In the genomic region with DNA sequence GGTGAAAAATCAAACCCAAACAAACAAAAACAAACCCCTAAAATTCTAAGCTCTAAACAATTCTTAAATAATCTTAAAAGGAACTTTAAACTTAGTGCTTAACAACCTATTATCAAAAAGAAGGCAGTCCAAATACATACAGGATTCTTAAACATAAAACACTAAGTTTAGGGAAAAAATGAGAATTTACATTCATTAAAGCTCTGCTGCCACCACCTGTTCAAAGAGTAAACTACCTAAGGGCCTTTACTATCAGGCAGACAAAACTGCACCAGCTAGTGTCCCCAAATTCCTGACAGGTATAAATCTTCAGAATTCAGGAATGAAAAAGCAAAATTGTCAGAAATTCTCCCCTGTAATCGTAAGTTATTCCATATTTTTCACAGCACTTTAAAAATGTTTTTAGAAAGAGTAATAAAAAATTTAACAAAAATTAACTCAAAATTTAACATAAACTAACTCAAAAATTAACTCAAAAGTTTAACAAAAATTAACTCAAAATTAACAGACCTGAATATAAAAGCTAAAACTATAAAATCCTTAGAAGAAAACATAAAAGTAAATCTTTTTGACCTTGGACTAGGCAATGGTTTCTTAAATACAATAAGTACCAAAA, we compare ENCODE assay signal across 8 cellular contexts. TPM values are rescaled to one million over a fixed set of nuclear protein-coding genes. Genes with fewer than 3 reads are reported as not detected.
DNase-seq lines count a peak whose midpoint lies in the region; ATAC-seq, FAIRE-seq and TF ChIP-seq lines count a peak whose summit lies in the region.

No MANE protein-coding gene starts in this region.

- 0% methylated on average over 1 of the region's 1 CpG for WGBS in K562 (ENCODE audit: insufficient coverage, low coverage, missing lambda C conversion rate)

- DNase-seq in NCI-H748 (lab: John Stamatoyannopoulos, UW; ENCODE audit: unreplicated experiment): peak; percentile 34
- DNase-seq in NCI-H748 treated with DMSO at 0.1 percent for 48 hours (lab: John Stamatoyannopoulos, UW): no peak
- DNase-seq in Kasumi-1 (lab: John Stamatoyannopoulos, UW): peak; percentile 83 to 88
- peak; percentile 16 to 28 (median 24) for DNase-seq in K562 (ENCODE audit: extremely low read depth in 1 of 4, low spot score in 3 of 4)
- peak; percentile 39 to 49 for DNase-seq in lung microvascular endothelial cell (ENCODE audit: low read depth in 2 of 2)

- no peak overlapping the region for H2AFZ ChIP-seq in K562 (ENCODE audit: low read depth, low read length)

- no peak overlapping the region for H3K4me3 ChIP-seq in K562

- intact Hi-C loops in K562 (cut with micrococcal nuclease): loop anchor here (1.0 to 10.0 kb wide), 3 partner anchors 93 to 125 kb away; no protein-coding TSS in a partner anchor

- ATAC-seq in K562: peak; percentile 74; the same call in 2 of the 3 replicates
- no peak for ATAC-seq in GM18907 (IDR thresholded peaks at IDR 0.05; ENCODE audit: unreplicated experiment)
- ATAC-seq in GM21367 (IDR thresholded peaks at IDR 0.05; ENCODE audit: unreplicated experiment): no peak
- no peak for ATAC-seq in GM18519 (IDR thresholded peaks at IDR 0.05; ENCODE audit: low FRiP score, unreplicated experiment)

- H3K27ac ChIP-seq in K562 (ENCODE audit: extremely low read depth, low read depth, low read length): no peak overlapping the region

- H3K4me2 ChIP-seq in K562 (ENCODE audit: insufficient read depth, low read length): no peak overlapping the region

- POLR2A ChIA-PET in K562 (lab: Yijun Ruan, JAX): no interaction called here

- H3K9ac ChIP-seq in K562 (ENCODE audit: insufficient read depth in 1 of 2, low read depth in 2 of 2, low read length in 2 of 2): no peak overlapping the region

- H3K36me3 ChIP-seq in K562 (ENCODE audit: control insufficient read depth, insufficient read depth, low read length): peaks cover 34% of the 10 kb centered on the region

- H3K27me3 ChIP-seq in K562 (ENCODE audit: control insufficient read depth in 2 of 2, insufficient read depth in 2 of 2, low read length in 2 of 2): no peaks in the 10 kb centered on the region

- TF ChIP-seq POLR2A in K562 (conservative IDR thresholded peaks at IDR 0.05): no peak

- CTCF ChIA-PET in K562 (lab: Yijun Ruan, JAX; ENCODE audit: low intra/inter-chr PET ratio): interaction anchor here (2.1 to 3.6 kb wide), 2 partner anchors 93 to 103 kb away, joined by 23 to 57 read pairs; no protein-coding TSS in a partner anchor

- no peaks in the 10 kb centered on the region for H3K9me1 ChIP-seq in K562 (ENCODE audit: control insufficient read depth, insufficient read depth, low read length)

- no peak for TF ChIP-seq EP300 in K562 (IDR thresholded peaks at IDR 0.05; ENCODE audit: low read length)

- BruUV-seq in K562 (replicated peaks; lab: Mats Ljungman, UMichigan): no TSS peak

- no peaks in the 10 kb centered on the region for H3K4me1 ChIP-seq in K562 (replicated peaks in 1 of 2; ENCODE audit: control insufficient read depth in 2 of 2, insufficient read depth in 2 of 2, low read length in 2 of 2)

- H4K20me1 ChIP-seq in K562 (replicated peaks; ENCODE audit: control insufficient read depth, insufficient read depth, low read length): peaks cover 6% of the 10 kb centered on the region; the same call in 1 of the 2 replicates

- peak; percentile 64 for FAIRE-seq in K562 (lab: Jason Lieb, UNC)

- H3K9me3 ChIP-seq in K562 (replicated peaks; ENCODE audit: control insufficient read depth, insufficient read depth, low read depth, low read length): no peaks in the 10 kb centered on the region

- in situ Hi-C loops in K562 (cut with MboI): no loop called here

- H3K79me2 ChIP-seq in K562 (ENCODE audit: control insufficient read depth, insufficient read depth, low read length): peaks cover 76% of the 10 kb centered on the region

- TF ChIP-seq RAD21 in K562 (CRISPR knock-in tag; conservative IDR thresholded peaks at IDR 0.05 in 1 of 2, IDR thresholded peaks at IDR 0.05 in 1 of 2): peak; percentile 74 to 80

- TF ChIP-seq CTCF in K562 (IDR thresholded peaks at IDR 0.05 in 2 of 3, conservative IDR thresholded peaks at IDR 0.05 in 1 of 3; ENCODE audit: insufficient read depth in 2 of 3, low read depth in 1 of 3, low read length in 3 of 3): peak; percentile 39 to 69 (median 67); a peak in 4 of 6 replicates

TF ChIP-seq in K562, 482 proteins besides CTCF, POLR2A, EP300 and RAD21:
- TF ChIP-seq SMC3 (conservative IDR thresholded peaks at IDR 0.05; ENCODE audit: insufficient read depth, low read depth, low read length) (0 out of 2 replicates have a peak, but pooled peaks have one; percentile 20), MEIS2 (IDR thresholded peaks at IDR 0.05; ENCODE audit: partially characterized antibody) (peak; percentile 7), NCOA4 (IDR thresholded peaks at IDR 0.05; ENCODE audit: partially characterized antibody) (no peak), ZNF143 (CRISPR knock-in tag; IDR thresholded peaks at IDR 0.05) (no peak)
- TF ChIP-seq, protein P1, sequence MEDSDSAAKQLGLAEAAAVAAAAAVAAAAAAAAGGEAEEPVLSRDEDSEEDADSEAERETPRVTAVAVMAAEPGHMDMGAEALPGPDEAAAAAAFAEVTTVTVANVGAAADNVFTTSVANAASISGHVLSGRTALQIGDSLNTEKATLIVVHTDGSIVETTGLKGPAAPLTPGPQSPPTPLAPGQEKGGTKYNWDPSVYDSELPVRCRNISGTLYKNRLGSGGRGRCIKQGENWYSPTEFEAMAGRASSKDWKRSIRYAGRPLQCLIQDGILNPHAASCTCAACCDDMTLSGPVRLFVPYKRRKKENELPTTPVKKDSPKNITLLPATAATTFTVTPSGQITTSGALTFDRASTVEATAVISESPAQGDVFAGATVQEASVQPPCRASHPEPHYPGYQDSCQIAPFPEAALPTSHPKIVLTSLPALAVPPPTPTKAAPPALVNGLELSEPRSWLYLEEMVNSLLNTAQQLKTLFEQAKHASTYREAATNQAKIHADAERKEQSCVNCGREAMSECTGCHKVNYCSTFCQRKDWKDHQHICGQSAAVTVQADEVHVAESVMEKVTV (CRISPR knock-in tag; IDR thresholded peaks at IDR 0.05): peak; percentile 57

RNA-seq across cellular contexts. Expression of a gene that starts 55.1 kb away (rescaled TPM):
- total RNA-seq in K562 (2011; cell fraction: chromatin; rRNA removed; ENCODE audit: low replicate concordance): 26.6 and 71.2 TPM in 2 replicates
- 29.4 and 37.0 TPM in 2 replicates for total RNA-seq in K562 (2011; cell fraction: nucleolus; rRNA removed)
- total RNA-seq in K562 (2011; cell fraction: nucleoplasm; rRNA removed): 56.0 and 86.6 TPM in 2 replicates
- total RNA-seq in K562 (2014; rRNA removed) (15.5 and 18.8 TPM in 2 replicates), K562 (2014; rRNA removed; fragmentation: Illumina TruSeq; extraction: Trizol) (53.4 and 60.6 TPM in 2 replicates), K562 (2015; rRNA removed; fragmentation: Illumina TruSeq; extraction: Trizol) (35.0 and 36.8 TPM in 2 replicates), K562 (2021) (46.8 and 49.4 TPM in 2 replicates), lung microvascular endothelial cell (8.3 and 13.1 TPM in 2 replicates)
- polyA plus RNA-seq in K562 (2011; rRNA removed) (32.3 and 41.9 TPM in 2 replicates), K562 (2014; fragmentation: Illumina TruSeq; extraction: Trizol) (45.2 and 52.5 TPM in 2 replicates), K562 (2014; fragmentation: Nextera tagmentation; extraction: Ambion mirVana) (1 to 10 TPM; 5.5 to 5.9 TPM), K562 (2014; rRNA removed) (16.7 and 19.8 TPM in 2 replicates)
- polyA plus RNA-seq in K562 (2011; cell fraction: cytosol; rRNA removed): 8.0 and 17.4 TPM in 2 replicates
- polyA plus RNA-seq in K562 (2011; cell fraction: nucleus; rRNA removed): 10.7 and 14.0 TPM in 2 replicates
- 19.7 and 19.8 TPM in 2 replicates for polyA plus RNA-seq in K562 (2012)
- 147 and 155 TPM in 2 replicates for polyA minus RNA-seq in K562 (2011; rRNA and poly(A)+ RNA removed)
- 51.4 and 65.1 TPM in 2 replicates for polyA minus RNA-seq in K562 (2011; cell fraction: cytosol; rRNA and poly(A)+ RNA removed)
- polyA minus RNA-seq in K562 (2011; cell fraction: nucleus; rRNA and poly(A)+ RNA removed): 16.8 and 31.1 TPM in 2 replicates
